In the genomic region with DNA sequence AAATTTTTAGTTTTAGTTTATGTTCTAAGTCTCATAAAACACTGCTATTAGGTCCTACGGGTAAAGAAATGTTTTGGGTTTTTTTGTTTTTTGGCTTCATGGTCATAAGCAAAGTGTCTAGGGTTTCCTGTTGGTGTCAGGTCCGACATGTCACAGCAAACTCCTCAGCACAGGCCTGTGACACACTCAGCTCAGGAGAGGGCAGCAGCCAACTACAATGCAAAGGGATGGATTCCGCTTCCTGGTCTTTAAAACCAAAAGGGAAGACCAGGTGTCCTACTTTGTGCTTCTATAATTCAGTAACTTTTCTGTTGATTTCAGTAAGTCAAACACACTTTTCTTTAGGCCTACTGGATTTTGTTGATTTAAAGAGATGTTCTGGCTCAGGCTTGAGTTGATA, we compare ENCODE assay signal across 13 cellular contexts.
DNase-seq lines count a peak whose midpoint lies in the region; ATAC-seq and TF ChIP-seq lines count a peak whose summit lies in the region.
"Had no signal": no experiment of that assay in that cellular context is flagged by ENCODE, and none has a peak within 500 bp of the region (broad histone marks: within the 10 kb centered on the region; RNA-seq: fewer than 3 reads in every experiment).

No MANE protein-coding gene starts in this region.

- RAD21 ChIA-PET in HCT116 (lab: Charles Lee; ENCODE audit: low non-redundant PET in 1 of 2, low total read pairs in 2 of 2, uncharacterized antibody in 2 of 2, unreplicated experiment in 2 of 2) = no interaction called here

- no peak overlapping the region for H3K4me3 Mint-ChIP-seq in natural killer cell
- H3K4me3 Mint-ChIP-seq: activated naive CD4-positive, alpha-beta T cell treated with anti-CD3 and anti-CD28 coated beads for 36 hours; T-helper 2 cell treated with Interferon-gamma antibody and Interleukin-4, amounts not matched to agents 5 μg/mL and 100 μg/mL, for 36 hours had no signal

- H3K27me3 ChIP-seq in AG04450 (ENCODE audit: control insufficient read depth, insufficient read depth, low read length) (peaks cover 9% of the 10 kb centered on the region), HCT116 (ENCODE audit: insufficient read depth, low read length) (no peaks in the 10 kb centered on the region; the same call in 1 of the 2 replicates), foreskin keratinocyte (peaks cover 58% of the 10 kb centered on the region), dorsolateral prefrontal cortex (no peaks in the 10 kb centered on the region)

- H3K27me3 Mint-ChIP-seq in natural killer cell (ENCODE audit: low read depth in 2 of 2) = peaks cover 12 to 26% of the 10 kb centered on the region in 2 donors

- TF ChIP-seq RAD21 in HCT116 (IDR thresholded peaks at IDR 0.05; ENCODE audit: low read depth) = peak; percentile 77

- no peaks in the 10 kb centered on the region for H4K20me1 ChIP-seq in HCT116 (ENCODE audit: insufficient read depth)

- H3K9me2 ChIP-seq in HCT116 (ENCODE audit: insufficient read depth) = no peaks in the 10 kb centered on the region

- no peaks in the 10 kb centered on the region for H3K36me3 Mint-ChIP-seq in natural killer cell

- no peaks in the 10 kb centered on the region for H3K4me1 ChIP-seq in HCT116 (ENCODE audit: control insufficient read depth in 1 of 2, insufficient read depth in 2 of 2, low read length in 2 of 2)
- no peaks in the 10 kb centered on the region for H3K4me1 ChIP-seq in foreskin keratinocyte

- no peaks in the 10 kb centered on the region for H3K36me3 ChIP-seq in HCT116 (ENCODE audit: control insufficient read depth in 1 of 2, insufficient read depth in 2 of 2, low read length in 2 of 2)

- H3K4me2 ChIP-seq in HCT116 (ENCODE audit: low read length) = no peak overlapping the region

- H3K9me3 ChIP-seq in AG04450 (ENCODE audit: control insufficient read depth, insufficient read depth, low read length) (no peaks in the 10 kb centered on the region), HCT116 (ENCODE audit: control insufficient read depth in 1 of 2, insufficient read depth in 1 of 2, low read depth in 1 of 2, low read length in 2 of 2) (no peaks in the 10 kb centered on the region)

- no peaks in the 10 kb centered on the region for H3K4me1 Mint-ChIP-seq in natural killer cell

- CTCF ChIA-PET in AG04450 (lab: Charles Lee) = interaction anchor here (1.4 kb wide), 1 partner anchor 10 kb away, joined by 6 read pairs; no protein-coding TSS in a partner anchor
- CTCF ChIA-PET in HCT116 (lab: Charles Lee) = interaction anchor here (2.7 kb wide), 1 partner anchor 11 kb away, joined by 11 read pairs; no protein-coding TSS in a partner anchor

- intact Hi-C loops in HCT116 (cut with micrococcal nuclease) = loop anchor here (10.0 kb wide), 1 partner anchor 396 kb away; no protein-coding TSS in a partner anchor
- intact Hi-C loops in dorsolateral prefrontal cortex (cut with DNase I) = loop anchor here in 1 of 2 donors (10.0 kb wide), 1 partner anchor 76 kb away; no protein-coding TSS in a partner anchor
- intact Hi-C loops in natural killer cell (cut with micrococcal nuclease) = no loop called here

- ATAC-seq in HCT116 (peak; percentile 78), SK-N-SH treated with all-trans-retinoic acid at 6 μM for 48 hours (peak; percentile 64), foreskin keratinocyte (no peak), GM18502 (IDR thresholded peaks at IDR 0.05; ENCODE audit: poor library complexity, unreplicated experiment) (no peak), natural killer cell (no peak), HG03175 (IDR thresholded peaks at IDR 0.05; ENCODE audit: unreplicated experiment) (no peak)

- no peak overlapping the region for H2AFZ ChIP-seq in HCT116 (ENCODE audit: low read depth, low read length, poor library complexity, severe bottlenecking)

- BruUV-seq in HCT116 (replicated peaks; lab: Mats Ljungman, UMichigan) = no TSS peak

- no peak overlapping the region for H3K27ac ChIP-seq in AG04450 (ENCODE audit: low read depth, low read length)
- no peak overlapping the region for H3K27ac ChIP-seq in HCT116 (ENCODE audit: low read depth, low read length)
- H3K27ac ChIP-seq in foreskin keratinocyte = no peak overlapping the region
- H3K27ac ChIP-seq in dorsolateral prefrontal cortex = no peak overlapping the region
- H3K27ac ChIP-seq: epithelial cell of prostate had no signal

- peak; percentile 34 for TF ChIP-seq CTCF in AG04450 (IDR thresholded peaks at IDR 0.05; ENCODE audit: low read depth, low read length)
- TF ChIP-seq CTCF in HCT116 (IDR thresholded peaks at IDR 0.05 in 2 of 3, conservative IDR thresholded peaks at IDR 0.05 in 1 of 3; ENCODE audit: borderline replicate concordance in 1 of 3, insufficient read depth in 1 of 3, low read depth in 2 of 3, low read length in 2 of 3) = peak; percentile 32 to 56 (median 44); a peak in 4 of 6 replicates
- TF ChIP-seq CTCF in foreskin keratinocyte (conservative IDR thresholded peaks at IDR 0.05) = peak; percentile 59
- peak in 23 of 56 donors; percentile 10 to 60 (median 25) for TF ChIP-seq CTCF in dorsolateral prefrontal cortex (IDR thresholded peaks at IDR 0.05 in 54 of 56, conservative IDR thresholded peaks at IDR 0.05 in 2 of 56; ENCODE audit: low read depth in 1 of 56, partially characterized antibody in 56 of 56)
- no peak for TF ChIP-seq CTCF in natural killer cell (IDR thresholded peaks at IDR 0.05)

- no peak for DNase-seq in AG04450 (ENCODE audit: low read depth, low spot score)
- DNase-seq in HCT116 (ENCODE audit: low read depth, low spot score) = peak; percentile 13
- peak; percentile 15 to 19 for DNase-seq in foreskin keratinocyte
- no peak for DNase-seq in dorsolateral prefrontal cortex
- DNase-seq in natural killer cell = no peak
- DNase-seq: activated naive CD4-positive, alpha-beta T cell treated with anti-CD3 and anti-CD28 coated beads for 36 hours; NCI-H1092 treated with DMSO at 0.1 percent for 48 hours; stimulated activated CD4-positive, alpha-beta T cell treated with anti-CD3 and anti-CD28 coated beads, Interleukin-15, amount 100 ng/mL, for 24 hours had no signal

- H3K9me3 Mint-ChIP-seq in natural killer cell = no peaks in the 10 kb centered on the region
- H3K9me3 Mint-ChIP-seq: activated naive CD4-positive, alpha-beta T cell treated with anti-CD3 and anti-CD28 coated beads for 36 hours; T-helper 2 cell treated with Interferon-gamma antibody and Interleukin-4, amounts not matched to agents 5 μg/mL and 100 μg/mL, for 36 hours had no signal

- H3K79me2 ChIP-seq in HCT116 (ENCODE audit: insufficient read depth, low read length) = no peaks in the 10 kb centered on the region

- TF ChIP-seq POLR2A in HCT116 (IDR thresholded peaks at IDR 0.05; ENCODE audit: borderline replicate concordance, extremely low read depth, insufficient read depth, insufficient read length) = no peak

- no peak overlapping the region for H3K4me3 ChIP-seq in AG04450 (ENCODE audit: low read depth, low read length)
- no peak overlapping the region for H3K4me3 ChIP-seq in HCT116 (replicated peaks in 1 of 2; ENCODE audit: low read depth in 1 of 2, low read length in 2 of 2)
- no peak overlapping the region for H3K4me3 ChIP-seq in dorsolateral prefrontal cortex

- no peak overlapping the region for H3K9ac ChIP-seq in HCT116 (ENCODE audit: low read length)

- H3K27ac Mint-ChIP-seq in natural killer cell = no peak overlapping the region
- H3K27ac Mint-ChIP-seq: activated naive CD4-positive, alpha-beta T cell treated with anti-CD3 and anti-CD28 coated beads for 36 hours; T-helper 2 cell treated with Interferon-gamma antibody and Interleukin-4, amounts not matched to agents 5 μg/mL and 100 μg/mL, for 36 hours had no signal

- POLR2A ChIA-PET in AG04450 (lab: Yijun Ruan, JAX) = no interaction called here
- POLR2A ChIA-PET in HCT116 (lab: Charles Lee) = no interaction called here

TF ChIP-seq in HCT116, 20 proteins besides CTCF, POLR2A, EP300 and RAD21 (continues in another document):
- no peak for TF ChIP-seq SIN3A (IDR thresholded peaks at IDR 0.05; ENCODE audit: low read depth)
- no peak for TF ChIP-seq JUND (IDR thresholded peaks at IDR 0.05)
- no peak for TF ChIP-seq ZNF274 (IDR thresholded peaks at IDR 0.05; ENCODE audit: low read depth, low read length)
- no peak for TF ChIP-seq ELF1 (IDR thresholded peaks at IDR 0.05; ENCODE audit: borderline replicate concordance, low read depth)
- no peak for TF ChIP-seq EZH2 (IDR thresholded peaks at IDR 0.05)
- no peak for TF ChIP-seq ZFX (IDR thresholded peaks at IDR 0.05)
- no peak for TF ChIP-seq EGR1 (IDR thresholded peaks at IDR 0.05; ENCODE audit: low read depth)
- no peak for TF ChIP-seq CEBPB (IDR thresholded peaks at IDR 0.05; ENCODE audit: low read depth)
- no peak for TF ChIP-seq TCF7L2 (IDR thresholded peaks at IDR 0.05; ENCODE audit: borderline replicate concordance, extremely low read depth, insufficient read depth, insufficient read length)
- TF ChIP-seq, protein P1, sequence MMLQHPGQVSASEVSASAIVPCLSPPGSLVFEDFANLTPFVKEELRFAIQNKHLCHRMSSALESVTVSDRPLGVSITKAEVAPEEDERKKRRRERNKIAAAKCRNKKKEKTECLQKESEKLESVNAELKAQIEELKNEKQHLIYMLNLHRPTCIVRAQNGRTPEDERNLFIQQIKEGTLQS (IDR thresholded peaks at IDR 0.05) = no peak

TF ChIP-seq in SK-N-SH treated with all-trans-retinoic acid at 6 μM for 48 hours, 23 proteins besides CTCF, POLR2A, EP300 and RAD21:
- TF ChIP-seq RARB (CRISPR knock-in tag; IDR thresholded peaks at IDR 0.05) = no peak
- TF ChIP-seq ISL1 (CRISPR knock-in tag; IDR thresholded peaks at IDR 0.05) = no peak

Comparison
In these comparisons a context has a peak if more than half of its experiments do, and no peak if none do; other contexts are left out.
1. DNase-seq: peak in HCT116 (single experiment) and foreskin keratinocyte (2 of 2); none in AG04450 (single experiment), dorsolateral prefrontal cortex (0 of 10) and natural killer cell (single experiment).
2. ATAC-seq: peak in HCT116 (single experiment) and SK-N-SH treated with all-trans-retinoic acid at 6 μM for 48 hours (single experiment); none in foreskin keratinocyte (single experiment), GM18502 (single experiment), natural killer cell (0 of 3) and HG03175 (single experiment).